Comparison of ENCODE assay signal across 13 cellular contexts in the genomic region with DNA sequence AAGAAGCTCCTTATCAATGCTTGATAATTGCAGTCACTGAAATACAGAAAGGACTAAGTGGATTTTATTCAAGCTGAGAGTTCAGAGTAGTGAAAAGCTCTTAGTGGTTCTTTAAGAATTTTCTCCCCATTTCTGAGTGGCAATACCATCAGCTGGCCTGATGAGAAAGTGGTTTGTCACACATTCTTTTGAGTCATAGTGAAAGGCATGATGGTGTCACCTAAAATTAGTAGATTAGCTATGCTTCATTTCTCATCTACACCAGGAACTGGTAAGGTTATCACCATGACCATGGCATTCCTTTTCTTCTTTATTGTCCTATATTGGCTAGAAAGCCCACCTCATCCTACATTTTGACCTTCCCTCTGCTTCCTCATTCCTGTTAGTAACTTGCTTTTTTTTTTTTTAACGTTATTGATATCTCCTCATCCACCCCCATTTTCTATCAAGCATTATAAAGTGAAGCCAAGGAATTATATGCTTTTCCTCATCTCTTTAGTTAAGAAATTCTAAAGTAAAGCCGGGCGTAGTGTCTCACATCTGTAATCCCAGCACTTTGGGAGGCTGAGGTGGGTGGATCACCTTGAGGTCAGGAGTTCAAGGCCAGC.
DNase-seq lines count a peak whose midpoint lies in the region; ATAC-seq, FAIRE-seq and TF ChIP-seq lines count a peak whose summit lies in the region.
"Had no signal": no experiment of that assay in that cellular context is flagged by ENCODE, and none has a peak within 500 bp of the region (broad histone marks: within the 10 kb centered on the region; RNA-seq: fewer than 3 reads in every experiment).

No MANE protein-coding gene starts in this region.

- intact Hi-C loops in activated T-helper 2 cell treated with anti-CD3 and anti-CD28 coated beads, Interferon-gamma antibody, Interleukin-2, Interleukin-4, amounts not matched to agents 10 μg/mL and 5 μg/mL and 100 μg/mL, durations not matched to agents 14 hours and 24 hours and 36 hours (cut with micrococcal nuclease): loop anchor here (2.0 kb wide), 2 partner anchors 18 to 68 kb away; partner anchors contain the start of genes LOC128125822 and PTP4A1

- H3K27me3 ChIP-seq in GM06990 (replicated peaks; ENCODE audit: control insufficient read depth, insufficient read depth, low read length): no peaks in the 10 kb centered on the region
- H3K27me3 ChIP-seq: spleen, tibial artery had no signal

- TF ChIP-seq CTCF in GM06990 (IDR thresholded peaks at IDR 0.05; ENCODE audit: insufficient read depth, low read length, poor library complexity, severe bottlenecking): no peak

- H3K27ac Mint-ChIP-seq in activated T-helper 2 cell treated with anti-CD3 and anti-CD28 coated beads, Interferon-gamma antibody, Interleukin-2, Interleukin-4, amounts not matched to agents 10 μg/mL and 5 μg/mL and 100 μg/mL, durations not matched to agents 14 hours and 24 hours and 36 hours: no peak overlapping the region

- DNase-seq in GM06990 (ENCODE audit: extremely low read depth, insufficient read length) (peak; percentile 74), GM19239 (ENCODE audit: insufficient read length, low spot score) (peak; percentile 41), LHCN-M2 (ENCODE audit: low read depth) (peak; percentile 28), globus pallidus (ENCODE audit: low spot score) (no peak), SW480 (ENCODE audit: low spot score) (no peak)
- DNase-seq in NK-92 treated with Interleukin-12 subunit alpha and Interleukin-12 subunit beta, amount 100 ng/mL, for 24 hours (lab: John Stamatoyannopoulos, UW): no peak
- DNase-seq in activated T-helper 2 cell treated with anti-CD3 and anti-CD28 coated beads, Interferon-gamma antibody, Interleukin-2, Interleukin-4, amounts not matched to agents 10 μg/mL and 5 μg/mL and 100 μg/mL, durations not matched to agents 14 hours and 24 hours and 36 hours (ENCODE audit: low spot score): no peak
- DNase-seq: HCEC 1CT, left ventricle myocardium superior, NCI-H2081 treated with DMSO at 0.1 percent for 48 hours, spleen, tibial artery had no signal

- H3K4me3 Mint-ChIP-seq in activated T-helper 2 cell treated with anti-CD3 and anti-CD28 coated beads, Interferon-gamma antibody, Interleukin-2, Interleukin-4, amounts not matched to agents 10 μg/mL and 5 μg/mL and 100 μg/mL, durations not matched to agents 14 hours and 24 hours and 36 hours (ENCODE audit: low read depth): no peak overlapping the region

- no peaks in the 10 kb centered on the region for H3K36me3 ChIP-seq in GM06990 (ENCODE audit: control insufficient read depth, insufficient read depth, low read length)
- H3K36me3 ChIP-seq: spleen, tibial artery had no signal

- peaks cover 14% of the 10 kb centered on the region for H3K27me3 Mint-ChIP-seq in activated T-helper 2 cell treated with anti-CD3 and anti-CD28 coated beads, Interferon-gamma antibody, Interleukin-2, Interleukin-4, amounts not matched to agents 10 μg/mL and 5 μg/mL and 100 μg/mL, durations not matched to agents 14 hours and 24 hours and 36 hours (ENCODE audit: low read depth)

- no peaks in the 10 kb centered on the region for H3K36me3 Mint-ChIP-seq in activated T-helper 2 cell treated with anti-CD3 and anti-CD28 coated beads, Interferon-gamma antibody, Interleukin-2, Interleukin-4, amounts not matched to agents 10 μg/mL and 5 μg/mL and 100 μg/mL, durations not matched to agents 14 hours and 24 hours and 36 hours (ENCODE audit: low read depth)

- no peaks in the 10 kb centered on the region for H3K9me3 Mint-ChIP-seq in activated T-helper 2 cell treated with anti-CD3 and anti-CD28 coated beads, Interferon-gamma antibody, Interleukin-2, Interleukin-4, amounts not matched to agents 10 μg/mL and 5 μg/mL and 100 μg/mL, durations not matched to agents 14 hours and 24 hours and 36 hours

- peak; percentile 97 for FAIRE-seq in GM19239 (lab: Jason Lieb, UNC)

- peaks cover 8% of the 10 kb centered on the region for H3K4me1 Mint-ChIP-seq in activated T-helper 2 cell treated with anti-CD3 and anti-CD28 coated beads, Interferon-gamma antibody, Interleukin-2, Interleukin-4, amounts not matched to agents 10 μg/mL and 5 μg/mL and 100 μg/mL, durations not matched to agents 14 hours and 24 hours and 36 hours (ENCODE audit: low read depth)

- no peak overlapping the region for H3K4me3 ChIP-seq in GM06990 (replicated peaks; ENCODE audit: low read depth, low read length)
- H3K4me3 ChIP-seq: spleen, tibial artery had no signal

- ATAC-seq in HG02798 (IDR thresholded peaks at IDR 0.05; ENCODE audit: poor library complexity, unreplicated experiment): peak; percentile 98
- ATAC-seq: left ventricle myocardium superior had no signal

Comparison
In these comparisons a context has a peak if more than half of its experiments do, and no peak if none do; other contexts are left out.
1. DNase-seq: peak in GM06990 (single experiment), GM19239 (single experiment) and LHCN-M2 (single experiment); none in globus pallidus (single experiment), NK-92 treated with Interleukin-12 subunit alpha and Interleukin-12 subunit beta, amount 100 ng/mL, for 24 hours (single experiment), activated T-helper 2 cell treated with anti-CD3 and anti-CD28 coated beads, Interferon-gamma antibody, Interleukin-2, Interleukin-4, amounts not matched to agents 10 μg/mL and 5 μg/mL and 100 μg/mL, durations not matched to agents 14 hours and 24 hours and 36 hours (single experiment) and SW480 (single experiment).